ENCODE assay signal across 28 cellular contexts in genomic region chr4:98423019-98423418, GRCh38.
"Had no signal": no experiment of that assay in that cellular context is flagged by ENCODE, and none has a peak within 500 bp of the region (broad histone marks: within the 10 kb centered on the region; RNA-seq: fewer than 3 reads in every experiment).

No MANE protein-coding gene starts in this region.

- ATAC-seq: activated CD4-positive, CD25-positive, alpha-beta regulatory T cell treated with anti-CD3 and anti-CD28 coated beads, Interleukin-2, amount 50 U/mL, for 24 hours; activated CD8-positive, alpha-beta T cell treated with anti-CD3 and anti-CD28 coated beads for 36 hours; activated T-cell treated with anti-CD3 and anti-CD28 coated beads, Interleukin-2, amount 50 U/mL, for 4 hours; activated T-helper 17 cell treated with anti-CD3 and anti-CD28 coated beads, Interleukin-2, amount 50 U/mL, for 72 hours; body of pancreas; esophagus mucosa; T-helper 17 cell had no signal

- H3K27me3 Mint-ChIP-seq: activated B cell treated with CpG ODN at 0.5 μM for 24 hours; activated CD8-positive, alpha-beta T cell treated with anti-CD3 and anti-CD28 coated beads for 36 hours; activated naive CD8-positive, alpha-beta T cell; activated T-helper 17 cell treated with anti-CD3 and anti-CD28 coated beads, Interleukin-2, amount 50 U/mL, for 72 hours; T-helper 17 cell had no signal

- H3K9me3 ChIP-seq: body of pancreas, breast epithelium, colonic mucosa had no signal

- H3K4me3 Mint-ChIP-seq: activated B cell treated with CpG ODN at 0.5 μM for 24 hours; activated CD8-positive, alpha-beta T cell treated with anti-CD3 and anti-CD28 coated beads for 36 hours; activated naive CD8-positive, alpha-beta T cell; activated T-cell treated with anti-CD3 and anti-CD28 coated beads, Interleukin-2, amount 50 U/mL, for 4 hours; activated T-helper 17 cell treated with anti-CD3 and anti-CD28 coated beads, Interleukin-2, amount 50 U/mL, for 72 hours; T-helper 17 cell; T-helper 2 cell treated with Interferon-gamma antibody and Interleukin-4, amounts not matched to agents 5 μg/mL and 100 μg/mL, for 36 hours had no signal

- H3K27ac ChIP-seq: body of pancreas, breast epithelium, cardiac muscle cell, colonic mucosa, WERI-Rb-1 had no signal

- H3K27ac Mint-ChIP-seq: activated B cell treated with CpG ODN at 0.5 μM for 24 hours; activated CD8-positive, alpha-beta T cell treated with anti-CD3 and anti-CD28 coated beads for 36 hours; activated naive CD8-positive, alpha-beta T cell; activated T-helper 17 cell treated with anti-CD3 and anti-CD28 coated beads, Interleukin-2, amount 50 U/mL, for 72 hours; T-helper 17 cell; T-helper 2 cell treated with Interferon-gamma antibody and Interleukin-4, amounts not matched to agents 5 μg/mL and 100 μg/mL, for 36 hours had no signal

- H3K4me3 ChIP-seq: body of pancreas, breast epithelium, cardiac muscle cell, colonic mucosa had no signal

- H3K4me1 ChIP-seq: body of pancreas, breast epithelium, colonic mucosa had no signal

- H3K9me3 Mint-ChIP-seq: activated T-cell treated with anti-CD3 and anti-CD28 coated beads, Interleukin-2, amount 50 U/mL, for 4 hours; activated T-helper 17 cell treated with anti-CD3 and anti-CD28 coated beads, Interleukin-2, amount 50 U/mL, for 72 hours had no signal

- H3K27me3 ChIP-seq: body of pancreas, breast epithelium, cardiac muscle cell, colonic mucosa had no signal

- H3K36me3 ChIP-seq: breast epithelium, colonic mucosa had no signal

- H3K4me1 Mint-ChIP-seq: activated T-helper 17 cell treated with anti-CD3 and anti-CD28 coated beads, Interleukin-2, amount 50 U/mL, for 72 hours had no signal

- DNase-seq: activated B cell treated with CpG ODN at 0.5 μM for 24 hours; activated CD4-positive, alpha-beta T cell treated with anti-CD3 and anti-CD28 coated beads for 48 hours; activated CD4-positive, alpha-beta T cell treated with anti-CD3 and anti-CD28 coated beads, Interleukin-2, amount 50 U/mL, for 1 hour; activated CD4-positive, alpha-beta T cell treated with anti-CD3 and anti-CD28 coated beads, Interleukin-2, amount 50 U/mL, for 48 hours; activated CD8-positive, alpha-beta memory T cell treated with anti-CD3 and anti-CD28 coated beads for 24 hours; activated CD8-positive, alpha-beta T cell treated with anti-CD3 and anti-CD28 coated beads for 36 hours; activated effector memory CD4-positive, alpha-beta T cell treated with Interleukin-2 at 50 U/mL for 16 hours; activated gamma-delta T cell treated with Interleukin-2 at 50 U/mL for 16 hours; activated naive CD4-positive, alpha-beta T cell treated with anti-CD3 and anti-CD28 coated beads, Interleukin-2, amount 50 U/mL, for 16 hours; activated naive CD4-positive, alpha-beta T cell treated with Interleukin-2 at 50 U/mL for 16 hours; activated T-cell treated with anti-CD3 and anti-CD28 coated beads, Interleukin-2, amount 50 U/mL, for 4 hours; amniotic stem cell; body of pancreas; central memory CD4-positive, alpha-beta T cell; cerebellar nuclear complex; colonic mucosa; effector CD8-positive, alpha-beta T cell; foreskin fibroblast; T-helper 17 cell; T1000; WERI-Rb-1 had no signal
